18 cellular contexts compared by ENCODE assay signal in genomic region chr18:55499526-55499925, GRCh38.
DNase-seq lines count a peak whose midpoint lies in the region; ATAC-seq, FAIRE-seq and TF ChIP-seq lines count a peak whose summit lies in the region.
"Had no signal": no experiment of that assay in that cellular context is flagged by ENCODE, and none has a peak within 500 bp of the region (broad histone marks: within the 10 kb centered on the region; RNA-seq: fewer than 3 reads in every experiment).

No MANE protein-coding gene starts in this region.

- H3K9me3 Mint-ChIP-seq in CD8-positive, alpha-beta T cell = no peaks in the 10 kb centered on the region
- H3K9me3 Mint-ChIP-seq: activated naive CD4-positive, alpha-beta T cell treated with anti-CD3 and anti-CD28 coated beads, Interleukin-2, amount 50 U/mL, for 72 hours; stimulated activated naive B cell treated with anti-CD40 and anti-IgM and Interleukin-4, amounts not matched to agents 10 μg/mL and 1 μg/mL and 100 μg/mL, for 72 hours had no signal

- no peaks in the 10 kb centered on the region for H3K36me3 Mint-ChIP-seq in CD8-positive, alpha-beta T cell
- H3K36me3 Mint-ChIP-seq: activated naive CD4-positive, alpha-beta T cell treated with anti-CD3 and anti-CD28 coated beads, Interleukin-2, amount 50 U/mL, for 72 hours; stimulated activated naive B cell treated with anti-CD40 and anti-IgM and Interleukin-4, amounts not matched to agents 10 μg/mL and 1 μg/mL and 100 μg/mL, for 72 hours had no signal

- BruUV-seq in endothelial cell of umbilical vein (replicated peaks; lab: Mats Ljungman, UMichigan) = no TSS peak

- H3K27ac ChIP-seq in right atrium auricular region = peak overlapping the region; percentile 61 to 62
- H3K27ac ChIP-seq in endothelial cell of umbilical vein (ENCODE audit: insufficient read depth, low read depth, low read length) = peak overlapping the region; percentile 80
- peak overlapping the region in 3 of 4 donors; percentile 50 to 60 (median 54) for H3K27ac ChIP-seq in gastrocnemius medialis
- no peak overlapping the region for H3K27ac ChIP-seq in CD8-positive, alpha-beta T cell (ENCODE audit: low read depth, low read length)
- no peak overlapping the region for H3K27ac ChIP-seq in MM.1S (ENCODE audit: low read length)

- no peaks in the 10 kb centered on the region for H3K9me2 ChIP-seq in MM.1S (replicated peaks; ENCODE audit: insufficient read depth, low read length)

- ATAC-seq in left ventricle myocardium superior (no peak), gastrocnemius medialis (no peak), HG03039 (IDR thresholded peaks at IDR 0.05; ENCODE audit: unreplicated experiment) (no peak)
- no peak for ATAC-seq in CD8-positive, alpha-beta T cell
- ATAC-seq: activated naive CD4-positive, alpha-beta T cell treated with anti-CD3 and anti-CD28 coated beads, Interleukin-2, amount 50 U/mL, for 72 hours; stimulated activated naive B cell treated with anti-CD40 and anti-IgM and Interleukin-4, amounts not matched to agents 10 μg/mL and 1 μg/mL and 100 μg/mL, for 72 hours had no signal

- H3K4me1 Mint-ChIP-seq in CD8-positive, alpha-beta T cell (ENCODE audit: low read depth) = peaks cover 2% of the 10 kb centered on the region

- H3K27ac Mint-ChIP-seq in CD8-positive, alpha-beta T cell = no peak overlapping the region
- H3K27ac Mint-ChIP-seq: activated naive CD4-positive, alpha-beta T cell treated with anti-CD3 and anti-CD28 coated beads, Interleukin-2, amount 50 U/mL, for 72 hours; stimulated activated naive B cell treated with anti-CD40 and anti-IgM and Interleukin-4, amounts not matched to agents 10 μg/mL and 1 μg/mL and 100 μg/mL, for 72 hours had no signal

- no peak overlapping the region for H3K9ac ChIP-seq in endothelial cell of umbilical vein (replicated peaks; ENCODE audit: extremely low read depth, insufficient read depth, low read length)
- H3K9ac ChIP-seq in MM.1S (ENCODE audit: low read length) = no peak overlapping the region

- no peaks in the 10 kb centered on the region for H3K9me1 ChIP-seq in endothelial cell of umbilical vein (replicated peaks; ENCODE audit: control insufficient read depth, extremely low read depth, insufficient read depth, low read length)

- in situ Hi-C loops in gastrocnemius medialis (cut with MboI; ENCODE audit: low sequenced_read_pairs in 4 of 4) = no loop called here

- no peak for TF ChIP-seq POLR2A in endothelial cell of umbilical vein (IDR thresholded peaks at IDR 0.05; ENCODE audit: low read depth, low read length)
- no peak for TF ChIP-seq POLR2A in gastrocnemius medialis (IDR thresholded peaks at IDR 0.05)

- H3K79me2 ChIP-seq in endothelial cell of umbilical vein (ENCODE audit: control insufficient read depth, insufficient read depth, low read length) = peaks cover 58% of the 10 kb centered on the region
- H3K79me2 ChIP-seq in MM.1S (ENCODE audit: low read length) = no peaks in the 10 kb centered on the region

- H3K36me3 ChIP-seq in right atrium auricular region (no peaks in the 10 kb centered on the region), endothelial cell of umbilical vein (ENCODE audit: control insufficient read depth in 2 of 2, extremely low read depth in 1 of 2, insufficient read depth in 2 of 2, low read length in 2 of 2) (no peaks in the 10 kb centered on the region), gastrocnemius medialis (no peaks in the 10 kb centered on the region), MM.1S (replicated peaks; ENCODE audit: insufficient read depth, low read length) (no peaks in the 10 kb centered on the region)
- no peaks in the 10 kb centered on the region for H3K36me3 ChIP-seq in CD8-positive, alpha-beta T cell (ENCODE audit: insufficient read depth, low read length)
- H3K36me3 ChIP-seq: ascending aorta had no signal

- no peak for FAIRE-seq in endothelial cell of umbilical vein (lab: Jason Lieb, UNC)

- H2AFZ ChIP-seq in endothelial cell of umbilical vein (ENCODE audit: low read depth, low read length) (no peak overlapping the region), MM.1S (ENCODE audit: low read length) (no peak overlapping the region)

- intact Hi-C loops in left ventricle myocardium superior (cut with micrococcal nuclease) (no loop called here), endothelial cell of umbilical vein (cut with micrococcal nuclease) (no loop called here), gastrocnemius medialis (cut with DNase I; ENCODE audit: low total_unique reads) (no loop called here)
- intact Hi-C loops in CD8-positive, alpha-beta T cell (cut with DNase I, micrococcal nuclease) = no loop called here

- TF ChIP-seq CTCF in right atrium auricular region (IDR thresholded peaks at IDR 0.05) = no peak
- TF ChIP-seq CTCF in endothelial cell of umbilical vein (IDR thresholded peaks at IDR 0.05; ENCODE audit: extremely low read depth in 1 of 2, insufficient read depth in 1 of 2, low read depth in 1 of 2, low read length in 2 of 2) = no peak
- no peak for TF ChIP-seq CTCF in gastrocnemius medialis (IDR thresholded peaks at IDR 0.05 in 4 of 5, conservative IDR thresholded peaks at IDR 0.05 in 1 of 5)
- TF ChIP-seq CTCF in CD8-positive, alpha-beta T cell (IDR thresholded peaks at IDR 0.05) = no peak
- no peak for TF ChIP-seq CTCF in MM.1S (IDR thresholded peaks at IDR 0.05; ENCODE audit: low read length)

- no peaks in the 10 kb centered on the region for H3K27me3 ChIP-seq in right atrium auricular region
- no peaks in the 10 kb centered on the region for H3K27me3 ChIP-seq in endothelial cell of umbilical vein (ENCODE audit: control insufficient read depth in 2 of 2, insufficient read depth in 2 of 2, low read length in 2 of 2)
- H3K27me3 ChIP-seq in gastrocnemius medialis = no peaks in the 10 kb centered on the region
- no peaks in the 10 kb centered on the region for H3K27me3 ChIP-seq in CD8-positive, alpha-beta T cell (ENCODE audit: insufficient read depth, low read length)
- no peaks in the 10 kb centered on the region for H3K27me3 ChIP-seq in MM.1S (replicated peaks; ENCODE audit: insufficient read depth, low read length)
- H3K27me3 ChIP-seq: ascending aorta had no signal

- CTCF ChIA-PET in endothelial cell of umbilical vein (lab: Charles Lee) = interaction anchor here (0.9 to 2.7 kb wide), 7 partner anchors 10 to 282 kb away, joined by 3 to 18 read pairs (median 5); no protein-coding TSS in a partner anchor
- CTCF ChIA-PET in CD8-positive, alpha-beta T cell (lab: Charles Lee) = no interaction called here

- dilution Hi-C loops in endothelial cell of umbilical vein (cut with MboI; ENCODE audit: extremely low pct_ligation_motif_present, low sequenced_read_pairs) = no loop called here

- H3K9me3 ChIP-seq in right atrium auricular region = no peaks in the 10 kb centered on the region
- H3K9me3 ChIP-seq in endothelial cell of umbilical vein (replicated peaks; ENCODE audit: control insufficient read depth, insufficient read depth, low read length) = no peaks in the 10 kb centered on the region
- no peaks in the 10 kb centered on the region for H3K9me3 ChIP-seq in gastrocnemius medialis
- no peaks in the 10 kb centered on the region for H3K9me3 ChIP-seq in CD8-positive, alpha-beta T cell (ENCODE audit: low read length)
- no peaks in the 10 kb centered on the region for H3K9me3 ChIP-seq in MM.1S (replicated peaks; ENCODE audit: insufficient read depth, low read length)
- H3K9me3 ChIP-seq: ascending aorta had no signal

- POLR2A ChIA-PET in endothelial cell of umbilical vein (lab: Charles Lee) = no interaction called here
- POLR2A ChIA-PET in CD8-positive, alpha-beta T cell (lab: Charles Lee) = no interaction called here

- no peak overlapping the region for H3K4me3 Mint-ChIP-seq in CD8-positive, alpha-beta T cell
- H3K4me3 Mint-ChIP-seq: stimulated activated naive B cell treated with anti-CD40 and anti-IgM and Interleukin-4, amounts not matched to agents 10 μg/mL and 1 μg/mL and 100 μg/mL, for 72 hours had no signal

- H4K20me1 ChIP-seq in endothelial cell of umbilical vein (replicated peaks; ENCODE audit: control insufficient read depth, extremely low read depth, insufficient read depth, low read length) = no peaks in the 10 kb centered on the region
- no peaks in the 10 kb centered on the region for H4K20me1 ChIP-seq in MM.1S (ENCODE audit: insufficient read depth, low read length)

- DNase-seq in right atrium auricular region (ENCODE audit: low spot score) = no peak
- no peak for DNase-seq in left ventricle myocardium superior
- no peak for DNase-seq in endothelial cell of umbilical vein (ENCODE audit: low read depth, low spot score)
- no peak for DNase-seq in gastrocnemius medialis
- no peak for DNase-seq in Kasumi-1 (lab: John Stamatoyannopoulos, UW)
- DNase-seq in CD8-positive, alpha-beta T cell = no peak
- DNase-seq in MM.1S = no peak
- DNase-seq: activated CD4-positive, alpha-beta T cell treated with anti-CD3 and anti-CD28 coated beads, Interleukin-2, amount 50 U/mL, for 1 hour; effector CD8-positive, alpha-beta T cell; GF-D8; KBM-7; NCI-H526 treated with DMSO at 0.1 percent for 48 hours; RPMI8226; stimulated activated CD4-positive, alpha-beta T cell treated with anti-CD3 and anti-CD28 coated beads, Interleukin-2, amount 100 ng/mL, for 48 hours; stimulated activated naive B cell treated with anti-CD40 and anti-IgM and Interleukin-4, amounts not matched to agents 10 μg/mL and 1 μg/mL and 100 μg/mL, for 72 hours had no signal

- no peak overlapping the region for H3K4me2 ChIP-seq in endothelial cell of umbilical vein (ENCODE audit: insufficient read depth, low read length)
- no peak overlapping the region for H3K4me2 ChIP-seq in MM.1S (ENCODE audit: low read depth, low read length)

- H3F3A ChIP-seq in MM.1S (ENCODE audit: insufficient read depth, low read length) = no peaks in the 10 kb centered on the region

- peaks cover 0 to 30% of the 10 kb centered on the region in 2 donors for H3K4me1 ChIP-seq in right atrium auricular region
- H3K4me1 ChIP-seq in endothelial cell of umbilical vein (ENCODE audit: control insufficient read depth, extremely low read depth, insufficient read depth, low read length) = peaks cover 63% of the 10 kb centered on the region
- peaks cover 20 to 35% of the 10 kb centered on the region in 2 donors for H3K4me1 ChIP-seq in gastrocnemius medialis
- H3K4me1 ChIP-seq in CD8-positive, alpha-beta T cell (ENCODE audit: insufficient read depth, low read length) = no peaks in the 10 kb centered on the region
- H3K4me1 ChIP-seq in MM.1S (ENCODE audit: low read length) = no peaks in the 10 kb centered on the region

- H3K27me3 Mint-ChIP-seq in CD8-positive, alpha-beta T cell (ENCODE audit: low read depth) = peaks cover 2% of the 10 kb centered on the region
- H3K27me3 Mint-ChIP-seq: stimulated activated naive B cell treated with anti-CD40 and anti-IgM and Interleukin-4, amounts not matched to agents 10 μg/mL and 1 μg/mL and 100 μg/mL, for 72 hours had no signal

- no peak overlapping the region for H3K4me3 ChIP-seq in right atrium auricular region
- H3K4me3 ChIP-seq in endothelial cell of umbilical vein (replicated peaks in 1 of 3; ENCODE audit: insufficient read depth in 1 of 3, low read depth in 1 of 3, low read length in 3 of 3) = no peak overlapping the region
- no peak overlapping the region for H3K4me3 ChIP-seq in gastrocnemius medialis
- H3K4me3 ChIP-seq in CD8-positive, alpha-beta T cell (ENCODE audit: low read depth, low read length) = no peak overlapping the region
- no peak overlapping the region for H3K4me3 ChIP-seq in MM.1S (ENCODE audit: low read length)
- H3K4me3 ChIP-seq: ascending aorta had no signal

TF ChIP-seq in endothelial cell of umbilical vein, 7 proteins besides CTCF, POLR2A, EP300 and RAD21 (continues in another document):
- TF ChIP-seq JUN (IDR thresholded peaks at IDR 0.05; ENCODE audit: borderline replicate concordance, insufficient read depth, insufficient read length, low read depth) = no peak

Comparison
In these comparisons a context has a peak if more than half of its experiments do, and no peak if none do; other contexts are left out.
1. H3K27ac ChIP-seq: peak in right atrium auricular region (2 of 2), endothelial cell of umbilical vein (single experiment) and gastrocnemius medialis (3 of 4); none in CD8-positive, alpha-beta T cell (single experiment) and MM.1S (single experiment).